In the genomic region with DNA sequence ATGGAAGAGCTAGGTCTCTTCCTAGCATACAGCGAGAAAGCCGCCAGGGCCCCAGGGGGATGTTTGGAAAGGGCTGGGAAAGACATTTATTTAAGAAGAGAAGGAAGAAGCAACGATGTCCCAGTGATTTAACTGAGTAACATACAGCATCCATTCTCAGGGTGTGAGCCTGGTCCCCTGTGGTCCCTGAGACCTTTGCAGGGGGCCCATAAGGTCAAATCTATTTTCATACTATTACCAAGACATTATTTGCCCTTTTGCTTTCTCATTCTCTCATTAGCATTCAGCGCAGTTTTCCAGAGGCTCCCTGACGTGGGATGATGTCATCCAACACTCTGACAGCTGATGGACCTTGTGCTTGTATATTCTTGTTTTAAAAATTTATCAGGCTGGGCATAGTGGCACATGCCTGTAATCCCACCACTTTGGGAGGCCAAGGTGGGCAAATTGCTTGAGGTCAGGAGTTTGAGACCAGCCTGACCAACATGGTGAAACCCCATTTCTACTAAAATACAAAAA, we compare ENCODE assay signal across 3 cellular contexts.
A peak's percentile ranks its signal among the peaks of the same experiment; 100 is the strongest.
TF ChIP-seq lines count a peak whose summit lies in the region.

No MANE protein-coding gene starts in this region.

TF ChIP-seq in A549, 52 proteins besides CTCF, POLR2A, EP300 and RAD21:
- TF ChIP-seq ZC3H11A (IDR thresholded peaks at IDR 0.05) (0 out of 2 replicates have a peak, but pooled peaks have one; percentile 5), FOSL2 (IDR thresholded peaks at IDR 0.05) (no peak), FOSL2 (CRISPR knock-in tag; IDR thresholded peaks at IDR 0.05) (no peak)

TF ChIP-seq in HEK293, 187 proteins besides CTCF, POLR2A, EP300 and RAD21 (continues in another document):
- TF ChIP-seq ZNF214 (tag by site-specific recombination; IDR thresholded peaks at IDR 0.05; ENCODE audit: borderline replicate concordance) (no peak), ZNF114 (tag by site-specific recombination; IDR thresholded peaks at IDR 0.05) (no peak), ZFHX2 (tag by site-specific recombination; conservative IDR thresholded peaks at IDR 0.05) (no peak), ZNF146 (tag by site-specific recombination; IDR thresholded peaks at IDR 0.05) (no peak), TCF7L2 (IDR thresholded peaks at IDR 0.05; ENCODE audit: borderline replicate concordance, low read depth, low read length) (no peak), ZNF391 (tag by site-specific recombination; IDR thresholded peaks at IDR 0.05; ENCODE audit: borderline replicate concordance, low read depth) (no peak), SETDB1 (IDR thresholded peaks at IDR 0.05; ENCODE audit: insufficient read length, low read length) (no peak), GLIS1 (tag by site-specific recombination; IDR thresholded peaks at IDR 0.05) (peak; percentile 27; the same call in 1 of the 2 replicates), ZBTB20 (tag by site-specific recombination; IDR thresholded peaks at IDR 0.05) (peak; percentile 15; the same call in 1 of the 2 replicates), ZIC2 (tag by site-specific recombination; IDR thresholded peaks at IDR 0.05) (0 out of 2 replicates have a peak, but pooled peaks have one; percentile 9), GFI1B (tag by site-specific recombination; IDR thresholded peaks at IDR 0.05) (no peak), ZNF133 (tag by site-specific recombination; IDR thresholded peaks at IDR 0.05) (no peak), ZBTB7A (tag by site-specific recombination; IDR thresholded peaks at IDR 0.05; ENCODE audit: low read depth) (no peak)
- TF ChIP-seq, protein P1, sequence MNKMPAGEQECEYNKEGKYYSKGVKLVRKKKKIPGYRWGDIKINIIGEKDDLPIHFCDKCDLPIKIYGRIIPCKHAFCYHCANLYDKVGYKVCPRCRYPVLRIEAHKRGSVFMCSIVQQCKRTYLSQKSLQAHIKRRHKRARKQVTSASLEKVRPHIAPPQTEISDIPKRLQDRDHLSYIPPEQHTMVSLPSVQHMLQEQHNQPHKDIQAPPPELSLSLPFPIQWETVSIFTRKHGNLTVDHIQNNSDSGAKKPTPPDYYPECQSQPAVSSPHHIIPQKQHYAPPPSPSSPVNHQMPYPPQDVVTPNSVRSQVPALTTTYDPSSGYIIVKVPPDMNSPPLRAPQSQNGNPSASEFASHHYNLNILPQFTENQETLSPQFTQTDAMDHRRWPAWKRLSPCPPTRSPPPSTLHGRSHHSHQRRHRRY (tag by site-specific recombination; IDR thresholded peaks at IDR 0.05) = no peak
- TF ChIP-seq, protein P2, sequence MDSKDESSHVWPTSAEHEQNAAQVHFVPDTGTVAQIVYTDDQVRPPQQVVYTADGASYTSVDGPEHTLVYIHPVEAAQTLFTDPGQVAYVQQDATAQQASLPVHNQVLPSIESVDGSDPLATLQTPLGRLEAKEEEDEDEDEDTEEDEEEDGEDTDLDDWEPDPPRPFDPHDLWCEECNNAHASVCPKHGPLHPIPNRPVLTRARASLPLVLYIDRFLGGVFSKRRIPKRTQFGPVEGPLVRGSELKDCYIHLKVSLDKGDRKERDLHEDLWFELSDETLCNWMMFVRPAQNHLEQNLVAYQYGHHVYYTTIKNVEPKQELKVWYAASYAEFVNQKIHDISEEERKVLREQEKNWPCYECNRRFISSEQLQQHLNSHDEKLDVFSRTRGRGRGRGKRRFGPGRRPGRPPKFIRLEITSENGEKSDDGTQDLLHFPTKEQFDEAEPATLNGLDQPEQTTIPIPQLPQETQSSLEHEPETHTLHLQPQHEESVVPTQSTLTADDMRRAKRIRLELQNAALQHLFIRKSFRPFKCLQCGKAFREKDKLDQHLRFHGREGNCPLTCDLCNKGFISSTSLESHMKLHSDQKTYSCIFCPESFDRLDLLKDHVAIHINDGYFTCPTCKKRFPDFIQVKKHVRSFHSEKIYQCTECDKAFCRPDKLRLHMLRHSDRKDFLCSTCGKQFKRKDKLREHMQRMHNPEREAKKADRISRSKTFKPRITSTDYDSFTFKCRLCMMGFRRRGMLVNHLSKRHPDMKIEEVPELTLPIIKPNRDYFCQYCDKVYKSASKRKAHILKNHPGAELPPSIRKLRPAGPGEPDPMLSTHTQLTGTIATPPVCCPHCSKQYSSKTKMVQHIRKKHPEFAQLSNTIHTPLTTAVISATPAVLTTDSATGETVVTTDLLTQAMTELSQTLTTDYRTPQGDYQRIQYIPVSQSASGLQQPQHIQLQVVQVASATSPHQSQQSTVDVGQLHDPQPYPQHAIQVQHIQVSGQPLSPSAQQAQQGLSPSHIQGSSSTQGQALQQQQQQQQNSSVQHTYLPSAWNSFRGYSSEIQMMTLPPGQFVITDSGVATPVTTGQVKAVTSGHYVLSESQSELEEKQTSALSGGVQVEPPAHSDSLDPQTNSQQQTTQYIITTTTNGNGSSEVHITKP (tag by site-specific recombination; IDR thresholded peaks at IDR 0.05) = no peak
- TF ChIP-seq, protein P3, sequence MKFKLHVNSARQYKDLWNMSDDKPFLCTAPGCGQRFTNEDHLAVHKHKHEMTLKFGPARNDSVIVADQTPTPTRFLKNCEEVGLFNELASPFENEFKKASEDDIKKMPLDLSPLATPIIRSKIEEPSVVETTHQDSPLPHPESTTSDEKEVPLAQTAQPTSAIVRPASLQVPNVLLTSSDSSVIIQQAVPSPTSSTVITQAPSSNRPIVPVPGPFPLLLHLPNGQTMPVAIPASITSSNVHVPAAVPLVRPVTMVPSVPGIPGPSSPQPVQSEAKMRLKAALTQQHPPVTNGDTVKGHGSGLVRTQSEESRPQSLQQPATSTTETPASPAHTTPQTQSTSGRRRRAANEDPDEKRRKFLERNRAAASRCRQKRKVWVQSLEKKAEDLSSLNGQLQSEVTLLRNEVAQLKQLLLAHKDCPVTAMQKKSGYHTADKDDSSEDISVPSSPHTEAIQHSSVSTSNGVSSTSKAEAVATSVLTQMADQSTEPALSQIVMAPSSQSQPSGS (tag by site-specific recombination; IDR thresholded peaks at IDR 0.05; ENCODE audit: low read depth) = peak; percentile 55; the same call in 1 of the 2 replicates
- TF ChIP-seq, protein P4, sequence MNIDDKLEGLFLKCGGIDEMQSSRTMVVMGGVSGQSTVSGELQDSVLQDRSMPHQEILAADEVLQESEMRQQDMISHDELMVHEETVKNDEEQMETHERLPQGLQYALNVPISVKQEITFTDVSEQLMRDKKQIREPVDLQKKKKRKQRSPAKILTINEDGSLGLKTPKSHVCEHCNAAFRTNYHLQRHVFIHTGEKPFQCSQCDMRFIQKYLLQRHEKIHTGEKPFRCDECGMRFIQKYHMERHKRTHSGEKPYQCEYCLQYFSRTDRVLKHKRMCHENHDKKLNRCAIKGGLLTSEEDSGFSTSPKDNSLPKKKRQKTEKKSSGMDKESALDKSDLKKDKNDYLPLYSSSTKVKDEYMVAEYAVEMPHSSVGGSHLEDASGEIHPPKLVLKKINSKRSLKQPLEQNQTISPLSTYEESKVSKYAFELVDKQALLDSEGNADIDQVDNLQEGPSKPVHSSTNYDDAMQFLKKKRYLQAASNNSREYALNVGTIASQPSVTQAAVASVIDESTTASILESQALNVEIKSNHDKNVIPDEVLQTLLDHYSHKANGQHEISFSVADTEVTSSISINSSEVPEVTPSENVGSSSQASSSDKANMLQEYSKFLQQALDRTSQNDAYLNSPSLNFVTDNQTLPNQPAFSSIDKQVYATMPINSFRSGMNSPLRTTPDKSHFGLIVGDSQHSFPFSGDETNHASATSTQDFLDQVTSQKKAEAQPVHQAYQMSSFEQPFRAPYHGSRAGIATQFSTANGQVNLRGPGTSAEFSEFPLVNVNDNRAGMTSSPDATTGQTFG (tag by site-specific recombination; IDR thresholded peaks at IDR 0.05; ENCODE audit: borderline replicate concordance) = no peak

TF ChIP-seq in K562, 482 proteins besides CTCF, POLR2A, EP300 and RAD21:
- TF ChIP-seq, protein P5, sequence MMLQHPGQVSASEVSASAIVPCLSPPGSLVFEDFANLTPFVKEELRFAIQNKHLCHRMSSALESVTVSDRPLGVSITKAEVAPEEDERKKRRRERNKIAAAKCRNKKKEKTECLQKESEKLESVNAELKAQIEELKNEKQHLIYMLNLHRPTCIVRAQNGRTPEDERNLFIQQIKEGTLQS (IDR thresholded peaks at IDR 0.05) = peak; percentile 57
- TF ChIP-seq, protein P5 (CRISPR knock-in tag; conservative IDR thresholded peaks at IDR 0.05) = no peak
- TF ChIP-seq, protein P6, sequence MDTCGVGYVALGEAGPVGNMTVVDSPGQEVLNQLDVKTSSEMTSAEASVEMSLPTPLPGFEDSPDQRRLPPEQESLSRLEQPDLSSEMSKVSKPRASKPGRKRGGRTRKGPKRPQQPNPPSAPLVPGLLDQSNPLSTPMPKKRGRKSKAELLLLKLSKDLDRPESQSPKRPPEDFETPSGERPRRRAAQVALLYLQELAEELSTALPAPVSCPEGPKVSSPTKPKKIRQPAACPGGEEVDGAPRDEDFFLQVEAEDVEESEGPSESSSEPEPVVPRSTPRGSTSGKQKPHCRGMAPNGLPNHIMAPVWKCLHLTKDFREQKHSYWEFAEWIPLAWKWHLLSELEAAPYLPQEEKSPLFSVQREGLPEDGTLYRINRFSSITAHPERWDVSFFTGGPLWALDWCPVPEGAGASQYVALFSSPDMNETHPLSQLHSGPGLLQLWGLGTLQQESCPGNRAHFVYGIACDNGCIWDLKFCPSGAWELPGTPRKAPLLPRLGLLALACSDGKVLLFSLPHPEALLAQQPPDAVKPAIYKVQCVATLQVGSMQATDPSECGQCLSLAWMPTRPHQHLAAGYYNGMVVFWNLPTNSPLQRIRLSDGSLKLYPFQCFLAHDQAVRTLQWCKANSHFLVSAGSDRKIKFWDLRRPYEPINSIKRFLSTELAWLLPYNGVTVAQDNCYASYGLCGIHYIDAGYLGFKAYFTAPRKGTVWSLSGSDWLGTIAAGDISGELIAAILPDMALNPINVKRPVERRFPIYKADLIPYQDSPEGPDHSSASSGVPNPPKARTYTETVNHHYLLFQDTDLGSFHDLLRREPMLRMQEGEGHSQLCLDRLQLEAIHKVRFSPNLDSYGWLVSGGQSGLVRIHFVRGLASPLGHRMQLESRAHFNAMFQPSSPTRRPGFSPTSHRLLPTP (IDR thresholded peaks at IDR 0.05; ENCODE audit: borderline replicate concordance, extremely low read depth, insufficient read length) = no peak
- TF ChIP-seq ELF2 (CRISPR knock-in tag; IDR thresholded peaks at IDR 0.05) = no peak
- no peak for TF ChIP-seq MAFK (IDR thresholded peaks at IDR 0.05; ENCODE audit: low read length)
- no peak for TF ChIP-seq ESRRB (CRISPR knock-in tag; IDR thresholded peaks at IDR 0.05; ENCODE audit: borderline replicate concordance)
- TF ChIP-seq HSF4 (CRISPR knock-in tag; IDR thresholded peaks at IDR 0.05; ENCODE audit: borderline replicate concordance) = no peak
TF ChIP-seq in K562: peak in this region for 1.
